In genomic region chr16:30030841-30031413, GRCh38 we compare ENCODE assay signal across 10 cellular contexts.
DNase-seq lines count a peak whose midpoint lies in the region; TF ChIP-seq lines count a peak whose summit lies in the region.
"Had no signal": no experiment of that assay in that cellular context is flagged by ENCODE, and none has a peak within 500 bp of the region (broad histone marks: within the 10 kb centered on the region; RNA-seq: fewer than 3 reads in every experiment).

Gene TLCD3B, minus strand, starts transcription at chr16:30031271. Its CDS starts 744 bp downstream, at chr16:30030527.

- in situ Hi-C loops in KBM-7 (cut with MboI; ENCODE audit: low pct_unique_long_range_greater_than_20kb, low sequenced_read_pairs): no loop called here

- H3K4me1 ChIP-seq in endocrine pancreas (ENCODE audit: control insufficient read depth, insufficient read depth, low read length) (no peaks in the 10 kb centered on the region), parathyroid adenoma (peaks cover 15% of the 10 kb centered on the region)
- H3K4me1 ChIP-seq: colonic mucosa had no signal

- peak; percentile 29 for DNase-seq in DMS53 (lab: John Stamatoyannopoulos, UW)
- no peak for DNase-seq in DMS53 treated with DMSO at 0.1 percent for 48 hours (lab: John Stamatoyannopoulos, UW; ENCODE audit: unreplicated experiment)
- peak; percentile 37 for DNase-seq in NCI-H526 treated with DMSO at 0.1 percent for 48 hours (lab: John Stamatoyannopoulos, UW)
- DNase-seq in KBM-7: no peak
- DNase-seq in SKM-1 (lab: John Stamatoyannopoulos, UW; ENCODE audit: unreplicated experiment): no peak
- DNase-seq in HuH-7.5 (ENCODE audit: low spot score): no peak
- DNase-seq: colonic mucosa had no signal

- H3K9me3 ChIP-seq in endocrine pancreas (ENCODE audit: control insufficient read depth, low read length) (no peaks in the 10 kb centered on the region), parathyroid adenoma (ENCODE audit: control insufficient read depth, low read length) (no peaks in the 10 kb centered on the region)
- H3K9me3 ChIP-seq: colonic mucosa had no signal

- H3K27ac ChIP-seq in parathyroid adenoma: no peak within 1 kb of the TSS
- H3K27ac ChIP-seq: 22Rv1, colonic mucosa had no signal

- H3K79me2 ChIP-seq in parathyroid adenoma: no peaks in the 10 kb centered on the region

- peak within 1 kb of the TSS; percentile 77 for H2AFZ ChIP-seq in parathyroid adenoma

- H3K27me3 ChIP-seq in endocrine pancreas (ENCODE audit: control insufficient read depth, insufficient read depth, low read length) (no peaks in the 10 kb centered on the region), parathyroid adenoma (ENCODE audit: control insufficient read depth, insufficient read depth, low read length) (no peaks in the 10 kb centered on the region)

- H3K4me3 ChIP-seq in endocrine pancreas (ENCODE audit: control insufficient read depth, insufficient read depth, low read length) (no peak within 1 kb of the TSS), parathyroid adenoma (ENCODE audit: low read depth, low read length) (no peak within 1 kb of the TSS)
- H3K4me3 ChIP-seq: colonic mucosa had no signal

- H3K9ac ChIP-seq in endocrine pancreas (ENCODE audit: control insufficient read depth, insufficient read depth, low read length) (peak within 1 kb of the TSS; percentile 69), parathyroid adenoma (no peak within 1 kb of the TSS)

- H3K4me2 ChIP-seq in parathyroid adenoma (ENCODE audit: low read length): peak within 1 kb of the TSS; percentile 62

- H3K36me3 ChIP-seq in endocrine pancreas (ENCODE audit: control insufficient read depth, insufficient read depth, low read length) (no peaks in the 10 kb centered on the region), parathyroid adenoma (ENCODE audit: control insufficient read depth, insufficient read depth, low read length) (no peaks in the 10 kb centered on the region)
- H3K36me3 ChIP-seq: colonic mucosa had no signal

- no peak for TF ChIP-seq CTCF in parathyroid adenoma (IDR thresholded peaks at IDR 0.05)

Comparison
In these comparisons a context has a peak if more than half of its experiments do, and no peak if none do; other contexts are left out.
1. DNase-seq: peak in DMS53 (single experiment) and NCI-H526 treated with DMSO at 0.1 percent for 48 hours (single experiment); none in DMS53 treated with DMSO at 0.1 percent for 48 hours (single experiment), KBM-7 (single experiment), SKM-1 (single experiment) and HuH-7.5 (single experiment).